Comparison of ENCODE assay signal across 28 cellular contexts in the genomic region with DNA sequence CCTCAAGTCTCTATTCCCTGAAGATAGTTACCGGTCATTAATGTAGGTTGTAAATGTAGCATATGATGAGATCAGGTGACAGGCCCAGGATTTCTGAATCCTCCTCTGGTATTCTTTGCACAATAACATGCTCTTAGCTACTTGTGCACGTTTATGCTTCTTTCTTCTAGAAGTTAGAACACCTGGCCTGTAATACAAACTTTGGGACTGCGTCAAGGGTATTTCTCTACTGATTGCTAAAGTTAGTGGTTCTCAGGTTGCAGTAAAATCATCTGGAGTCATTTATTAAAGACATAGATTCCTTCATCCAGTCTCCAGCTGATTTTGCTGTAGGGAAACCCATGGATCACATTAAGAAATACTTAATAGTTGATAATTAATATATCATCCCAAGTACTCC. TPM values are rescaled to one million over a fixed set of nuclear protein-coding genes. Genes with fewer than 3 reads are reported as not detected.
"Had no signal": no experiment of that assay in that cellular context is flagged by ENCODE, and none has a peak within 500 bp of the region (broad histone marks: within the 10 kb centered on the region; RNA-seq: fewer than 3 reads in every experiment).

No MANE protein-coding gene starts in this region.

- H3K27ac ChIP-seq: colonic mucosa, coronary artery, epithelial cell of prostate, esophagus muscularis mucosa, esophagus squamous epithelium, foreskin keratinocyte, gastroesophageal sphincter, heart left ventricle, heart right ventricle had no signal

- DNase-seq: colonic mucosa; cortex of kidney; dermis blood vessel endothelial cell; dorsolateral prefrontal cortex; effector CD4-positive, alpha-beta T cell; effector CD8-positive, alpha-beta T cell; effector memory CD4-positive, alpha-beta T cell; effector memory CD8-positive, alpha-beta T cell; endodermal cell; erythroblast; esophagus squamous epithelium; foreskin fibroblast; foreskin keratinocyte; gastrocnemius medialis; glutamatergic neuron; head of caudate nucleus; heart left ventricle; heart right ventricle had no signal

- H3K27me3 ChIP-seq: colonic mucosa, dorsolateral prefrontal cortex, esophagus muscularis mucosa, esophagus squamous epithelium, foreskin keratinocyte, gastrocnemius medialis, gastroesophageal sphincter, heart left ventricle, heart right ventricle had no signal

- H3K4me3 ChIP-seq: colonic mucosa, coronary artery, dorsolateral prefrontal cortex, esophagus muscularis mucosa, esophagus squamous epithelium, gastrocnemius medialis, gastroesophageal sphincter, heart left ventricle, heart right ventricle had no signal

- H3K9me3 ChIP-seq: colonic mucosa, esophagus muscularis mucosa, esophagus squamous epithelium, gastrocnemius medialis, gastroesophageal sphincter had no signal

- ATAC-seq: effector memory CD8-positive, alpha-beta T cell; esophagus mucosa; foreskin keratinocyte; gastroesophageal sphincter; heart left ventricle; heart right ventricle had no signal

- H3K36me3 ChIP-seq: colonic mucosa, esophagus muscularis mucosa, esophagus squamous epithelium, gastrocnemius medialis, gastroesophageal sphincter, heart left ventricle, heart right ventricle had no signal

- H3K4me1 ChIP-seq: colonic mucosa, esophagus muscularis mucosa, esophagus squamous epithelium, foreskin keratinocyte, gastroesophageal sphincter, heart left ventricle, heart right ventricle had no signal

RNA-seq across cellular contexts. Expression of gene UNC13C, which starts 48.0 kb away (rescaled TPM):
- total RNA-seq: dermis blood vessel endothelial cell, dermis microvascular lymphatic vessel endothelial cell, endothelial cell of umbilical vein, fibroblast of lung, fibroblast of villous mesenchyme, foreskin keratinocyte, glomerular endothelial cell had no signal
- polyA plus RNA-seq: endothelial cell of umbilical vein, fibroblast of lung, foreskin keratinocyte, heart left ventricle, heart right ventricle had no signal
